In genomic region chr3:165800970-165801369, GRCh38 we compare ENCODE assay signal across 1 cellular context.
TF ChIP-seq lines count a peak whose summit lies in the region.

No MANE protein-coding gene starts in this region.

TF ChIP-seq in GM23338, 12 proteins besides CTCF, POLR2A, EP300 and RAD21 (continued from another document):
- TF ChIP-seq, protein P1, sequence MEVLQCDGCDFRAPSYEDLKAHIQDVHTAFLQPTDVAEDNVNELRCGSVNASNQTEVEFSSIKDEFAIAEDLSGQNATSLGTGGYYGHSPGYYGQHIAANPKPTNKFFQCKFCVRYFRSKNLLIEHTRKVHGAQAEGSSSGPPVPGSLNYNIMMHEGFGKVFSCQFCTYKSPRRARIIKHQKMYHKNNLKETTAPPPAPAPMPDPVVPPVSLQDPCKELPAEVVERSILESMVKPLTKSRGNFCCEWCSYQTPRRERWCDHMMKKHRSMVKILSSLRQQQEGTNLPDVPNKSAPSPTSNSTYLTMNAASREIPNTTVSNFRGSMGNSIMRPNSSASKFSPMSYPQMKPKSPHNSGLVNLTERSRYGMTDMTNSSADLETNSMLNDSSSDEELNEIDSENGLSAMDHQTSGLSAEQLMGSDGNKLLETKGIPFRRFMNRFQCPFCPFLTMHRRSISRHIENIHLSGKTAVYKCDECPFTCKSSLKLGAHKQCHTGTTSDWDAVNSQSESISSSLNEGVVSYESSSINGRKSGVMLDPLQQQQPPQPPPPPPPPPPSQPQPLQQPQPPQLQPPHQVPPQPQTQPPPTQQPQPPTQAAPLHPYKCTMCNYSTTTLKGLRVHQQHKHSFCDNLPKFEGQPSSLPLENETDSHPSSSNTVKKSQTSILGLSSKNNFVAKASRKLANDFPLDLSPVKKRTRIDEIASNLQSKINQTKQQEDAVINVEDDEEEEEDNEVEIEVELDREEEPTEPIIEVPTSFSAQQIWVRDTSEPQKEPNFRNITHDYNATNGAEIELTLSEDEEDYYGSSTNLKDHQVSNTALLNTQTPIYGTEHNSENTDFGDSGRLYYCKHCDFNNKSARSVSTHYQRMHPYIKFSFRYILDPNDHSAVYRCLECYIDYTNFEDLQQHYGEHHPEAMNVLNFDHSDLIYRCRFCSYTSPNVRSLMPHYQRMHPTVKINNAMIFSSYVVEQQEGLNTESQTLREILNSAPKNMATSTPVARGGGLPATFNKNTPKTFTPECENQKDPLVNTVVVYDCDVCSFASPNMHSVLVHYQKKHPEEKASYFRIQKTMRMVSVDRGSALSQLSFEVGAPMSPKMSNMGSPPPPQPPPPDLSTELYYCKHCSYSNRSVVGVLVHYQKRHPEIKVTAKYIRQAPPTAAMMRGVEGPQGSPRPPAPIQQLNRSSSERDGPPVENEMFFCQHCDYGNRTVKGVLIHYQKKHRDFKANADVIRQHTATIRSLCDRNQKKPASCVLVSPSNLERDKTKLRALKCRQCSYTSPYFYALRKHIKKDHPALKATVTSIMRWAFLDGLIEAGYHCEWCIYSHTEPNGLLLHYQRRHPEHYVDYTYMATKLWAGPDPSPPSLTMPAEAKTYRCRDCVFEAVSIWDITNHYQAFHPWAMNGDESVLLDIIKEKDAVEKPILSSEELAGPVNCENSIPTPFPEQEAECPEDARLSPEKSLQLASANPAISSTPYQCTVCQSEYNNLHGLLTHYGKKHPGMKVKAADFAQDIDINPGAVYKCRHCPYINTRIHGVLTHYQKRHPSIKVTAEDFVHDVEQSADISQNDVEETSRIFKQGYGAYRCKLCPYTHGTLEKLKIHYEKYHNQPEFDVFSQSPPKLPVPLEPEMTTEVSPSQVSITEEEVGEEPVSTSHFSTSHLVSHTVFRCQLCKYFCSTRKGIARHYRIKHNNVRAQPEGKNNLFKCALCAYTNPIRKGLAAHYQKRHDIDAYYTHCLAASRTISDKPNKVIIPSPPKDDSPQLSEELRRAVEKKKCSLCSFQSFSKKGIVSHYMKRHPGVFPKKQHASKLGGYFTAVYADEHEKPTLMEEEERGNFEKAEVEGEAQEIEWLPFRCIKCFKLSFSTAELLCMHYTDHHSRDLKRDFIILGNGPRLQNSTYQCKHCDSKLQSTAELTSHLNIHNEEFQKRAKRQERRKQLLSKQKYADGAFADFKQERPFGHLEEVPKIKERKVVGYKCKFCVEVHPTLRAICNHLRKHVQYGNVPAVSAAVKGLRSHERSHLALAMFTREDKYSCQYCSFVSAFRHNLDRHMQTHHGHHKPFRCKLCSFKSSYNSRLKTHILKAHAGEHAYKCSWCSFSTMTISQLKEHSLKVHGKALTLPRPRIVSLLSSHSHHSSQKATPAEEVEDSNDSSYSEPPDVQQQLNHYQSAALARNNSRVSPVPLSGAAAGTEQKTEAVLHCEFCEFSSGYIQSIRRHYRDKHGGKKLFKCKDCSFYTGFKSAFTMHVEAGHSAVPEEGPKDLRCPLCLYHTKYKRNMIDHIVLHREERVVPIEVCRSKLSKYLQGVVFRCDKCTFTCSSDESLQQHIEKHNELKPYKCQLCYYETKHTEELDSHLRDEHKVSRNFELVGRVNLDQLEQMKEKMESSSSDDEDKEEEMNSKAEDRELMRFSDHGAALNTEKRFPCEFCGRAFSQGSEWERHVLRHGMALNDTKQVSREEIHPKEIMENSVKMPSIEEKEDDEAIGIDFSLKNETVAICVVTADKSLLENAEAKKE (CRISPR knock-in tag; IDR thresholded peaks at IDR 0.05), result no peak
